Comparison of ENCODE assay signal across 1 cellular context in the genomic region with DNA sequence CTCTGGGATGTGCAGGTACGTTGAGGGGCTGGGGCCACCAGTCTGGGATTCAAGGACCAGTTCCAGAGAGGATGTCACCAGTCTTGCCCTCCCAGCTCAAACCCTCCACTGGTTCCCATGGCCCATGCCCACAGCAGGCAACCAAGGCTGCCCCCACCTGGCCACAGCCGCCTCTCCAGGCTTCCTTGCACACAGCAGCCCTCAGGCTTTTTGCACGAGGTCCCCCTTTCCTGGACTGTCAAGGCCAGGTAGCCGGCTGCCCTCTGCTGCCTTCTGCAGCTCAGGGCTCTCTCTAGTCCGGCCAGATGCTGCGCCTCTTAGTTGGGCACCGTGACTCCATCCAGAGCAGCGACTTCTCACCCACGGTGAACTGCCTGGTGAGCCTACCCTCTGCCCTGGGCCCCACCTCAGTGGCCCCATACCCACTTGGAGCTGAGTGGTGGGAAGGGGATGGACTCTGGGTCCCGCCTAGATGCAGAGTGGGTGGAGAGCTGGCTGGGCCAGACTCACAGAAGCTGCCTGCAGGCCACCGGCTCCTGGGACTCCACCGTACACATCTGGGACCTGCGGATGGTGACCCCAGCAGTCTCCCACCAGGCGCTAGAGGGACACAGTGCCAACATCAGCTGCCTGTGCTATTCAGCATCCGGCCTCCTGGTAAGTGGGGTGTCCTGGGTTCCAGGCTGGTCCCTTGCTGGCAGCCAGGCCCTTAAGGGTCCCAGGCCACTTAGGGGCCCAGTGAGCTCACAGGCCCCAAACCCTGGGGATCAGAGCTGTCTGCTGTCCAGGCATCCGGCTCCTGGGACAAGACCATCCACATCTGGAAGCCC.
TF ChIP-seq lines count a peak whose summit lies in the region.

No MANE protein-coding gene starts in this region.

TF ChIP-seq in HepG2, 621 proteins besides CTCF, POLR2A, EP300 and RAD21 (continued from another document and continues in another):
- TF ChIP-seq AKNA (CRISPR knock-in tag; IDR thresholded peaks at IDR 0.05; ENCODE audit: borderline replicate concordance) = no peak
- no peak for TF ChIP-seq SMAD9 (CRISPR knock-in tag; IDR thresholded peaks at IDR 0.05)
- no peak for TF ChIP-seq ZNF207 (IDR thresholded peaks at IDR 0.05; ENCODE audit: borderline replicate concordance)
- TF ChIP-seq ERF (CRISPR knock-in tag; IDR thresholded peaks at IDR 0.05) = no peak
- no peak for TF ChIP-seq FOSL1 (CRISPR knock-in tag; IDR thresholded peaks at IDR 0.05; ENCODE audit: borderline replicate concordance)
- 0 out of 2 replicates have a peak, but pooled peaks have one; percentile 50 for TF ChIP-seq ZNF737 (CRISPR knock-in tag; IDR thresholded peaks at IDR 0.05; ENCODE audit: borderline replicate concordance)
- no peak for TF ChIP-seq PLRG1 (conservative IDR thresholded peaks at IDR 0.05)
- TF ChIP-seq KDM5B (CRISPR knock-in tag; IDR thresholded peaks at IDR 0.05; ENCODE audit: borderline replicate concordance) = no peak; the same call in 1 of the 2 replicates
- TF ChIP-seq AKAP8 (CRISPR knock-in tag; IDR thresholded peaks at IDR 0.05) = peak; percentile 73
- no peak for TF ChIP-seq HMG20A (CRISPR knock-in tag; IDR thresholded peaks at IDR 0.05; ENCODE audit: borderline replicate concordance)
- no peak for TF ChIP-seq ZNF790 (CRISPR knock-in tag; IDR thresholded peaks at IDR 0.05; ENCODE audit: borderline replicate concordance)
- no peak for TF ChIP-seq ZNF101 (CRISPR knock-in tag; IDR thresholded peaks at IDR 0.05; ENCODE audit: borderline replicate concordance, low read depth)
- TF ChIP-seq, protein P1, sequence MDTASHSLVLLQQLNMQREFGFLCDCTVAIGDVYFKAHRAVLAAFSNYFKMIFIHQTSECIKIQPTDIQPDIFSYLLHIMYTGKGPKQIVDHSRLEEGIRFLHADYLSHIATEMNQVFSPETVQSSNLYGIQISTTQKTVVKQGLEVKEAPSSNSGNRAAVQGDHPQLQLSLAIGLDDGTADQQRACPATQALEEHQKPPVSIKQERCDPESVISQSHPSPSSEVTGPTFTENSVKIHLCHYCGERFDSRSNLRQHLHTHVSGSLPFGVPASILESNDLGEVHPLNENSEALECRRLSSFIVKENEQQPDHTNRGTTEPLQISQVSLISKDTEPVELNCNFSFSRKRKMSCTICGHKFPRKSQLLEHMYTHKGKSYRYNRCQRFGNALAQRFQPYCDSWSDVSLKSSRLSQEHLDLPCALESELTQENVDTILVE (CRISPR knock-in tag; IDR thresholded peaks at IDR 0.05) = no peak
- TF ChIP-seq HMGXB3 (CRISPR knock-in tag; IDR thresholded peaks at IDR 0.05; ENCODE audit: borderline replicate concordance) = no peak
- no peak for TF ChIP-seq KDM3A (CRISPR knock-in tag; IDR thresholded peaks at IDR 0.05; ENCODE audit: low read depth)
- no peak for TF ChIP-seq ZNF225 (CRISPR knock-in tag; IDR thresholded peaks at IDR 0.05)
- TF ChIP-seq TCF12 (IDR thresholded peaks at IDR 0.05) = no peak
- no peak for TF ChIP-seq TCF12 (CRISPR knock-in tag; IDR thresholded peaks at IDR 0.05)
- TF ChIP-seq MYNN (CRISPR knock-in tag; IDR thresholded peaks at IDR 0.05; ENCODE audit: low read depth) = no peak
- TF ChIP-seq NONO (IDR thresholded peaks at IDR 0.05) = no peak
- TF ChIP-seq NONO (CRISPR knock-in tag; conservative IDR thresholded peaks at IDR 0.05) = peak; percentile 56; the same call in 1 of the 2 replicates
- TF ChIP-seq SOX5 (CRISPR knock-in tag; IDR thresholded peaks at IDR 0.05; ENCODE audit: borderline replicate concordance) = no peak
- no peak for TF ChIP-seq FOXC1 (CRISPR knock-in tag; IDR thresholded peaks at IDR 0.05; ENCODE audit: borderline replicate concordance)
- TF ChIP-seq DNMT3B (CRISPR knock-in tag; conservative IDR thresholded peaks at IDR 0.05) = no peak
- TF ChIP-seq, protein P2, sequence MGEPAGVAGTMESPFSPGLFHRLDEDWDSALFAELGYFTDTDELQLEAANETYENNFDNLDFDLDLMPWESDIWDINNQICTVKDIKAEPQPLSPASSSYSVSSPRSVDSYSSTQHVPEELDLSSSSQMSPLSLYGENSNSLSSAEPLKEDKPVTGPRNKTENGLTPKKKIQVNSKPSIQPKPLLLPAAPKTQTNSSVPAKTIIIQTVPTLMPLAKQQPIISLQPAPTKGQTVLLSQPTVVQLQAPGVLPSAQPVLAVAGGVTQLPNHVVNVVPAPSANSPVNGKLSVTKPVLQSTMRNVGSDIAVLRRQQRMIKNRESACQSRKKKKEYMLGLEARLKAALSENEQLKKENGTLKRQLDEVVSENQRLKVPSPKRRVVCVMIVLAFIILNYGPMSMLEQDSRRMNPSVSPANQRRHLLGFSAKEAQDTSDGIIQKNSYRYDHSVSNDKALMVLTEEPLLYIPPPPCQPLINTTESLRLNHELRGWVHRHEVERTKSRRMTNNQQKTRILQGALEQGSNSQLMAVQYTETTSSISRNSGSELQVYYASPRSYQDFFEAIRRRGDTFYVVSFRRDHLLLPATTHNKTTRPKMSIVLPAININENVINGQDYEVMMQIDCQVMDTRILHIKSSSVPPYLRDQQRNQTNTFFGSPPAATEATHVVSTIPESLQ (CRISPR knock-in tag; conservative IDR thresholded peaks at IDR 0.05) = no peak
- no peak for TF ChIP-seq ZNF816 (CRISPR knock-in tag; IDR thresholded peaks at IDR 0.05; ENCODE audit: borderline replicate concordance)
- no peak for TF ChIP-seq PHF21A (CRISPR knock-in tag; IDR thresholded peaks at IDR 0.05)
- no peak for TF ChIP-seq ZNF644 (CRISPR knock-in tag; IDR thresholded peaks at IDR 0.05; ENCODE audit: low read depth)
- TF ChIP-seq ZNF841 (CRISPR knock-in tag; IDR thresholded peaks at IDR 0.05; ENCODE audit: borderline replicate concordance) = no peak
- no peak for TF ChIP-seq TOPORS (CRISPR knock-in tag; IDR thresholded peaks at IDR 0.05)
- TF ChIP-seq MYC (CRISPR knock-in tag; IDR thresholded peaks at IDR 0.05; ENCODE audit: borderline replicate concordance) = peak; percentile 76; the same call in 1 of the 2 replicates
- no peak for TF ChIP-seq ZNF432 (CRISPR knock-in tag; IDR thresholded peaks at IDR 0.05; ENCODE audit: borderline replicate concordance)
- TF ChIP-seq MEIS1 (CRISPR knock-in tag; IDR thresholded peaks at IDR 0.05; ENCODE audit: borderline replicate concordance) = no peak
- TF ChIP-seq, protein P3, sequence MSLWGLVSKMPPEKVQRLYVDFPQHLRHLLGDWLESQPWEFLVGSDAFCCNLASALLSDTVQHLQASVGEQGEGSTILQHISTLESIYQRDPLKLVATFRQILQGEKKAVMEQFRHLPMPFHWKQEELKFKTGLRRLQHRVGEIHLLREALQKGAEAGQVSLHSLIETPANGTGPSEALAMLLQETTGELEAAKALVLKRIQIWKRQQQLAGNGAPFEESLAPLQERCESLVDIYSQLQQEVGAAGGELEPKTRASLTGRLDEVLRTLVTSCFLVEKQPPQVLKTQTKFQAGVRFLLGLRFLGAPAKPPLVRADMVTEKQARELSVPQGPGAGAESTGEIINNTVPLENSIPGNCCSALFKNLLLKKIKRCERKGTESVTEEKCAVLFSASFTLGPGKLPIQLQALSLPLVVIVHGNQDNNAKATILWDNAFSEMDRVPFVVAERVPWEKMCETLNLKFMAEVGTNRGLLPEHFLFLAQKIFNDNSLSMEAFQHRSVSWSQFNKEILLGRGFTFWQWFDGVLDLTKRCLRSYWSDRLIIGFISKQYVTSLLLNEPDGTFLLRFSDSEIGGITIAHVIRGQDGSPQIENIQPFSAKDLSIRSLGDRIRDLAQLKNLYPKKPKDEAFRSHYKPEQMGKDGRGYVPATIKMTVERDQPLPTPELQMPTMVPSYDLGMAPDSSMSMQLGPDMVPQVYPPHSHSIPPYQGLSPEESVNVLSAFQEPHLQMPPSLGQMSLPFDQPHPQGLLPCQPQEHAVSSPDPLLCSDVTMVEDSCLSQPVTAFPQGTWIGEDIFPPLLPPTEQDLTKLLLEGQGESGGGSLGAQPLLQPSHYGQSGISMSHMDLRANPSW (CRISPR knock-in tag; IDR thresholded peaks at IDR 0.05; ENCODE audit: borderline replicate concordance) = no peak
- no peak for TF ChIP-seq KDM5A (IDR thresholded peaks at IDR 0.05; ENCODE audit: borderline replicate concordance, low read length)
- TF ChIP-seq, protein P4, sequence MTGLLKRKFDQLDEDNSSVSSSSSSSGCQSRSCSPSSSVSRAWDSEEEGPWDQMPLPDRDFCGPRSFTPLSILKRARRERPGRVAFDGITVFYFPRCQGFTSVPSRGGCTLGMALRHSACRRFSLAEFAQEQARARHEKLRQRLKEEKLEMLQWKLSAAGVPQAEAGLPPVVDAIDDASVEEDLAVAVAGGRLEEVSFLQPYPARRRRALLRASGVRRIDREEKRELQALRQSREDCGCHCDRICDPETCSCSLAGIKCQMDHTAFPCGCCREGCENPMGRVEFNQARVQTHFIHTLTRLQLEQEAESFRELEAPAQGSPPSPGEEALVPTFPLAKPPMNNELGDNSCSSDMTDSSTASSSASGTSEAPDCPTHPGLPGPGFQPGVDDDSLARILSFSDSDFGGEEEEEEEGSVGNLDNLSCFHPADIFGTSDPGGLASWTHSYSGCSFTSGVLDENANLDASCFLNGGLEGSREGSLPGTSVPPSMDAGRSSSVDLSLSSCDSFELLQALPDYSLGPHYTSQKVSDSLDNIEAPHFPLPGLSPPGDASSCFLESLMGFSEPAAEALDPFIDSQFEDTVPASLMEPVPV (CRISPR knock-in tag; IDR thresholded peaks at IDR 0.05) = no peak
- TF ChIP-seq, protein P5, sequence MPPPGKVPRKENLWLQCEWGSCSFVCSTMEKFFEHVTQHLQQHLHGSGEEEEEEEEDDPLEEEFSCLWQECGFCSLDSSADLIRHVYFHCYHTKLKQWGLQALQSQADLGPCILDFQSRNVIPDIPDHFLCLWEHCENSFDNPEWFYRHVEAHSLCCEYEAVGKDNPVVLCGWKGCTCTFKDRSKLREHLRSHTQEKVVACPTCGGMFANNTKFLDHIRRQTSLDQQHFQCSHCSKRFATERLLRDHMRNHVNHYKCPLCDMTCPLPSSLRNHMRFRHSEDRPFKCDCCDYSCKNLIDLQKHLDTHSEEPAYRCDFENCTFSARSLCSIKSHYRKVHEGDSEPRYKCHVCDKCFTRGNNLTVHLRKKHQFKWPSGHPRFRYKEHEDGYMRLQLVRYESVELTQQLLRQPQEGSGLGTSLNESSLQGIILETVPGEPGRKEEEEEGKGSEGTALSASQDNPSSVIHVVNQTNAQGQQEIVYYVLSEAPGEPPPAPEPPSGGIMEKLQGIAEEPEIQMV (CRISPR knock-in tag; IDR thresholded peaks at IDR 0.05; ENCODE audit: low read depth) = no peak
- no peak for TF ChIP-seq ZNF563 (CRISPR knock-in tag; IDR thresholded peaks at IDR 0.05)
- TF ChIP-seq ZNF205 (CRISPR knock-in tag; IDR thresholded peaks at IDR 0.05) = no peak
- TF ChIP-seq TOE1 (CRISPR knock-in tag; IDR thresholded peaks at IDR 0.05) = no peak
- TF ChIP-seq WIZ (CRISPR knock-in tag; IDR thresholded peaks at IDR 0.05) = no peak
